In genomic region chr17:14559220-14559619, GRCh38 we compare ENCODE assay signal across 1 cellular context.
TF ChIP-seq lines count a peak whose summit lies in the region.

No MANE protein-coding gene starts in this region.

TF ChIP-seq in HEK293, 187 proteins besides CTCF, POLR2A, EP300 and RAD21 (continued from another document):
- TF ChIP-seq ZNF280C (tag by site-specific recombination; IDR thresholded peaks at IDR 0.05) = no peak
- TF ChIP-seq WT1 (tag by site-specific recombination; IDR thresholded peaks at IDR 0.05) = no peak
- no peak for TF ChIP-seq ZNF513 (tag by site-specific recombination; IDR thresholded peaks at IDR 0.05)
- TF ChIP-seq ZNF112 (tag by site-specific recombination; IDR thresholded peaks at IDR 0.05) = no peak
- no peak for TF ChIP-seq ZNF560 (tag by site-specific recombination; IDR thresholded peaks at IDR 0.05; ENCODE audit: borderline replicate concordance)
- no peak for TF ChIP-seq ZNF518A (tag by site-specific recombination; conservative IDR thresholded peaks at IDR 0.05; ENCODE audit: low read depth)
- TF ChIP-seq EGR2 (tag by site-specific recombination; IDR thresholded peaks at IDR 0.05; ENCODE audit: low read depth) = peak; percentile 69
- no peak for TF ChIP-seq MYNN (tag by site-specific recombination; IDR thresholded peaks at IDR 0.05; ENCODE audit: borderline replicate concordance)
- no peak for TF ChIP-seq ZNF248 (tag by site-specific recombination; IDR thresholded peaks at IDR 0.05)
